12 cellular contexts compared by ENCODE assay signal in genomic region chr6:32977272-32977952, GRCh38. TPM values are rescaled to one million over a fixed set of nuclear protein-coding genes. Genes with fewer than 3 reads are reported as not detected.
DNase-seq lines count a peak whose midpoint lies in the region; ATAC-seq, FAIRE-seq and TF ChIP-seq lines count a peak whose summit lies in the region.
"Had no signal": no experiment of that assay in that cellular context is flagged by ENCODE, and none has a peak within 500 bp of the region (broad histone marks: within the 10 kb centered on the region; RNA-seq: fewer than 3 reads in every experiment).

No MANE protein-coding gene starts in this region.

- H3K27me3 Mint-ChIP-seq in CD4-positive, CD25-positive, alpha-beta regulatory T cell, result no peaks in the 10 kb centered on the region
- H3K27me3 Mint-ChIP-seq in HFFc6 (ENCODE audit: insufficient read depth), result peaks cover 53% of the 10 kb centered on the region
- peaks cover 23% of the 10 kb centered on the region for H3K27me3 Mint-ChIP-seq in neural crest cell (ENCODE audit: low read depth)

- SMC1A ChIA-PET in GM12878 (lab: Charles Lee; ENCODE audit: uncharacterized antibody, unreplicated experiment), result interaction anchor here (0.8 to 17.2 kb wide), 10 partner anchors 12 to 109 kb away, joined by 3 to 347 read pairs (median 4); partner anchors contain the start of gene HLA-DMA

- H3K9me2 ChIP-seq in OCI-LY7 (ENCODE audit: insufficient read depth, low read length), result no peaks in the 10 kb centered on the region

- RAD21 ChIA-PET in GM12878 (lab: Charles Lee; ENCODE audit: unreplicated experiment), result no interaction called here

- H4K20me1 ChIP-seq in GM12878 (ENCODE audit: control insufficient read depth, insufficient read depth), result peaks cover 44% of the 10 kb centered on the region
- H4K20me1 ChIP-seq in OCI-LY7 (ENCODE audit: insufficient read depth, low read length), result peaks cover 49% of the 10 kb centered on the region

- DNase-seq in CD4-positive, CD25-positive, alpha-beta regulatory T cell, result no peak
- DNase-seq in HFFc6, result no peak
- no peak for DNase-seq in GM12878 (ENCODE audit: low read depth, low spot score)
- no peak for DNase-seq in neural crest cell (ENCODE audit: low read depth, low spot score)
- no peak for DNase-seq in OCI-LY7 (ENCODE audit: low spot score)
- no peak for DNase-seq in NK-92 (lab: John Stamatoyannopoulos, UW; ENCODE audit: unreplicated experiment)
- DNase-seq: activated gamma-delta T cell, glutamatergic neuron, left ventricle myocardium superior, NCI-H1694 treated with DMSO at 0.1 percent for 48 hours had no signal

- intact Hi-C loops in GM12878 (cut with micrococcal nuclease; ENCODE audit: unreplicated experiment), result no loop called here
- intact Hi-C loops in OCI-LY7 (cut with micrococcal nuclease; ENCODE audit: unreplicated experiment), result no loop called here

- H3K4me1 Mint-ChIP-seq in CD4-positive, CD25-positive, alpha-beta regulatory T cell, result peaks cover 11 to 66% (median 48%) of the 10 kb centered on the region in 4 donors
- H3K4me1 Mint-ChIP-seq in HFFc6 (ENCODE audit: low read depth) (peaks cover 57% of the 10 kb centered on the region), neural crest cell (peaks cover 49% of the 10 kb centered on the region)

- in situ Hi-C loops in GM12878 (cut with MboI), result no loop called here

- H3K36me3 Mint-ChIP-seq in CD4-positive, CD25-positive, alpha-beta regulatory T cell, result peaks cover 75% of the 10 kb centered on the region
- H3K36me3 Mint-ChIP-seq in HFFc6 (ENCODE audit: low read depth) (peaks cover 93% of the 10 kb centered on the region), neural crest cell (ENCODE audit: low read depth) (peaks cover 73% of the 10 kb centered on the region)

- POLR2A ChIA-PET in GM12878 (lab: Charles Lee), result interaction anchor here (0.6 to 16.6 kb wide), 4 partner anchors 11 to 24 kb away, joined by 3 to 486 read pairs (median 6); partner anchors contain the start of gene HLA-DMA
- POLR2A ChIA-PET in OCI-LY7 (lab: Charles Lee), result interaction anchor here (0.8 to 0.9 kb wide), 2 partner anchors 19 to 26 kb away, joined by 3 read pairs; no protein-coding TSS in a partner anchor

- H3K36me3 ChIP-seq in CD4-positive, CD25-positive, alpha-beta regulatory T cell (ENCODE audit: control insufficient read depth, insufficient read depth, low read length), result peaks cover 78% of the 10 kb centered on the region
- H3K36me3 ChIP-seq in GM12878 (ENCODE audit: control insufficient read depth in 2 of 2, insufficient read depth in 2 of 2, low read length in 1 of 2), result peaks cover 59 to 67% of the 10 kb centered on the region in 2 experiments
- H3K36me3 ChIP-seq in OCI-LY7 (ENCODE audit: insufficient read depth, low read length), result peaks cover 100% of the 10 kb centered on the region

- TF ChIP-seq EP300 in GM12878 (IDR thresholded peaks at IDR 0.05; ENCODE audit: borderline replicate concordance in 1 of 2, control insufficient read depth in 1 of 2, low read depth in 2 of 2, low read length in 2 of 2), result no peak

- H2AFZ ChIP-seq in GM12878 (ENCODE audit: control insufficient read depth, low read depth, low read length) (no peak overlapping the region), OCI-LY7 (ENCODE audit: low read length) (no peak overlapping the region)

- no peaks in the 10 kb centered on the region for H3K9me3 Mint-ChIP-seq in CD4-positive, CD25-positive, alpha-beta regulatory T cell
- H3K9me3 Mint-ChIP-seq in HFFc6, result peaks cover 13% of the 10 kb centered on the region
- H3K9me3 Mint-ChIP-seq in neural crest cell, result no peaks in the 10 kb centered on the region

- H3K4me2 ChIP-seq in GM12878 (ENCODE audit: control insufficient read depth, insufficient read depth) (peak overlapping the region; percentile 18; the same call in 1 of the 2 replicates), OCI-LY7 (ENCODE audit: low read length) (no peak overlapping the region)

- TF ChIP-seq RAD21 in GM12878 (IDR thresholded peaks at IDR 0.05; ENCODE audit: insufficient read depth, low read depth, low read length), result no peak

- CTCF ChIA-PET in GM12878 (lab: Yijun Ruan, JAX), result interaction anchor here (0.9 to 13.8 kb wide), 9 partner anchors 9 to 149 kb away, joined by 3 to 162 read pairs (median 3); partner anchors contain the start of gene HLA-DMA
- CTCF ChIA-PET in OCI-LY7 (lab: Charles Lee; ENCODE audit: unreplicated experiment), result no interaction called here

- 81% methylated on average over 10 of the region's 10 CpGs for WGBS in GM12878 (ENCODE audit: insufficient coverage, insufficient replicate concordance, low lambda C conversion rate, missing lambda C conversion rate)

- peak overlapping the region; percentile 9 to 56 (median 48) for H3K27ac Mint-ChIP-seq in CD4-positive, CD25-positive, alpha-beta regulatory T cell
- peak overlapping the region; percentile 99 for H3K27ac Mint-ChIP-seq in HFFc6
- no peak overlapping the region for H3K27ac Mint-ChIP-seq in neural crest cell (ENCODE audit: unreplicated experiment)

- H3K9ac ChIP-seq in GM12878 (ENCODE audit: control insufficient read depth, insufficient read depth, low read length), result no peak overlapping the region

- TF ChIP-seq POLR2A in GM12878 (IDR thresholded peaks at IDR 0.05; ENCODE audit: low read depth, low read length), result peak; percentile 35; the same call in 1 of the 2 replicates

- TF ChIP-seq CTCF in HFFc6 (IDR thresholded peaks at IDR 0.05), result no peak
- no peak for TF ChIP-seq CTCF in GM12878 (IDR thresholded peaks at IDR 0.05 in 2 of 3, conservative IDR thresholded peaks at IDR 0.05 in 1 of 3; ENCODE audit: control insufficient read depth in 2 of 3, extremely low read depth in 1 of 3, insufficient read depth in 1 of 3, low read depth in 3 of 3, low read length in 3 of 3)
- no peak for TF ChIP-seq CTCF in neural crest cell (conservative IDR thresholded peaks at IDR 0.05)
- no peak for TF ChIP-seq CTCF in OCI-LY7 (conservative IDR thresholded peaks at IDR 0.05; ENCODE audit: low read length)

- H3K4me1 ChIP-seq in CD4-positive, CD25-positive, alpha-beta regulatory T cell (ENCODE audit: control insufficient read depth, insufficient read depth, low read length, poor library complexity, severe bottlenecking), result peaks cover 39% of the 10 kb centered on the region
- H3K4me1 ChIP-seq in GM12878 (ENCODE audit: control insufficient read depth, insufficient read depth, low read length) (no peaks in the 10 kb centered on the region; the same call in 1 of the 2 replicates), OCI-LY7 (ENCODE audit: insufficient read depth, low read length, poor library complexity, severe bottlenecking) (peaks cover 39% of the 10 kb centered on the region)

- H3K27ac ChIP-seq in CD4-positive, CD25-positive, alpha-beta regulatory T cell (ENCODE audit: insufficient read depth, low read length, poor library complexity, severe bottlenecking), result peak overlapping the region; percentile 17
- H3K27ac ChIP-seq in GM12878 (ENCODE audit: control insufficient read depth, insufficient read depth) (no peak overlapping the region), OCI-LY7 (ENCODE audit: low read depth, low read length, poor library complexity, severe bottlenecking) (no peak overlapping the region)
- H3K27ac ChIP-seq: tibial nerve had no signal

- H3K79me2 ChIP-seq in GM12878 (ENCODE audit: control insufficient read depth, insufficient read depth, low read length) (peaks cover 62% of the 10 kb centered on the region), OCI-LY7 (ENCODE audit: insufficient read depth, low read depth, low read length) (peaks cover 77% of the 10 kb centered on the region)

- no peak for FAIRE-seq in GM12878 (lab: Jason Lieb, UNC)

- no peaks in the 10 kb centered on the region for H3K27me3 ChIP-seq in CD4-positive, CD25-positive, alpha-beta regulatory T cell (ENCODE audit: control insufficient read depth, insufficient read depth, low read length)
- no peaks in the 10 kb centered on the region for H3K27me3 ChIP-seq in GM12878 (replicated peaks in 1 of 2; ENCODE audit: control insufficient read depth in 2 of 2, insufficient read depth in 2 of 2, low read length in 1 of 2)
- H3K27me3 ChIP-seq: tibial nerve had no signal

- ATAC-seq in CD4-positive, CD25-positive, alpha-beta regulatory T cell (ENCODE audit: low read depth in 2 of 2), result no peak
- no peak for ATAC-seq in GM12878
- ATAC-seq in GM18868 (IDR thresholded peaks at IDR 0.05; ENCODE audit: unreplicated experiment), result no peak
- ATAC-seq: left ventricle myocardium superior had no signal

- peak overlapping the region; percentile 29 to 98 (median 58) for H3K4me3 Mint-ChIP-seq in CD4-positive, CD25-positive, alpha-beta regulatory T cell
- H3K4me3 Mint-ChIP-seq in HFFc6, result peak overlapping the region; percentile 93
- peak overlapping the region; percentile 98 for H3K4me3 Mint-ChIP-seq in neural crest cell

- H3K4me3 ChIP-seq in CD4-positive, CD25-positive, alpha-beta regulatory T cell (ENCODE audit: low read depth, low read length), result peak overlapping the region; percentile 28
- H3K4me3 ChIP-seq in GM12878, result peak overlapping the region; percentile 93; the same call in 1 of the 2 replicates
- no peak overlapping the region for H3K4me3 ChIP-seq in OCI-LY7 (ENCODE audit: low read depth, low read length, poor library complexity, severe bottlenecking)
- H3K4me3 ChIP-seq: tibial nerve had no signal

- H3K9me3 ChIP-seq in CD4-positive, CD25-positive, alpha-beta regulatory T cell (ENCODE audit: control insufficient read depth in 2 of 2, low read length in 2 of 2), result no peaks in the 10 kb centered on the region
- H3K9me3 ChIP-seq in GM12878 (replicated peaks; ENCODE audit: control insufficient read depth, insufficient read depth, low read length) (no peaks in the 10 kb centered on the region), OCI-LY7 (ENCODE audit: low read length) (no peaks in the 10 kb centered on the region)
- H3K9me3 ChIP-seq: tibial nerve had no signal

- no TSS peak for BruUV-seq in GM12878 (replicated peaks; lab: Mats Ljungman, UMichigan)
- BruUV-seq in OCI-LY7 (replicated peaks; lab: Mats Ljungman, UMichigan), result no TSS peak

RNA-seq across cellular contexts. Expression of gene BRD2, which starts 9.0 kb away (rescaled TPM):
- total RNA-seq in CD4-positive, CD25-positive, alpha-beta regulatory T cell, result 425 TPM
- 10 to 100 TPM; 43.9 to 58.7 (median 53.8) TPM for polyA plus RNA-seq in CD4-positive, CD25-positive, alpha-beta regulatory T cell
- total RNA-seq in HFFc6 (2021; fragmentation: NEBNext Ultra II Directional; extraction: Animal tissue kit (Norgen Biotek cat#: 25700)), result 100 to 1,000 TPM; 147 to 163 (median 157) TPM
- 348 and 373 TPM in 2 replicates for total RNA-seq in GM12878 (2013; cell fraction: nucleolus; rRNA removed)
- total RNA-seq in GM12878 (2014; rRNA removed), result 127 TPM in 2 replicates
- total RNA-seq in GM12878 (2014; rRNA removed; fragmentation: Illumina TruSeq; extraction: Trizol), result 139 and 145 TPM in 2 replicates
- total RNA-seq in GM12878 (2021), result 160 and 178 TPM in 2 replicates
- 176 TPM for polyA plus RNA-seq in GM12878 (2011; ENCODE audit: low read depth)
- 218 and 239 TPM in 2 replicates for polyA plus RNA-seq in GM12878 (2011; rRNA removed)
- 154 and 169 TPM in 2 replicates for polyA plus RNA-seq in GM12878 (2011; cell fraction: cytosol; rRNA removed)
- 392 and 411 TPM in 2 replicates for polyA plus RNA-seq in GM12878 (2011; cell fraction: nucleus; rRNA removed)
- 174 and 230 TPM in 2 replicates for polyA plus RNA-seq in GM12878 (2012)
- polyA plus RNA-seq in GM12878 (2014; fragmentation: Illumina TruSeq; extraction: Trizol), result 234 and 289 TPM in 2 replicates
- 100 to 1,000 TPM in 1 of 2 experiments, 10 to 100 TPM in 1; 32.2 to 133 TPM for polyA plus RNA-seq in GM12878 (2014; fragmentation: Nextera tagmentation; extraction: Ambion mirVana)
- polyA plus RNA-seq in GM12878 (2014; rRNA removed), result 180 and 181 TPM in 2 replicates
- 100 to 1,000 TPM; 113 to 118 TPM for polyA plus RNA-seq in GM12878 (2016; fragmentation: Nextera tagmentation; extraction: Ambion mirVana)
- polyA minus RNA-seq in GM12878 (2011; rRNA and poly(A)+ RNA removed), result 122 and 140 TPM in 2 replicates
- 51.2 and 63.0 TPM in 2 replicates for polyA minus RNA-seq in GM12878 (2011; cell fraction: cytosol; rRNA and poly(A)+ RNA removed)
- 133 and 197 TPM in 2 replicates for polyA minus RNA-seq in GM12878 (2011; cell fraction: nucleus; rRNA and poly(A)+ RNA removed)
- 312 and 329 TPM in 2 replicates for total RNA-seq in neural crest cell
- total RNA-seq in OCI-LY7 (2014; rRNA removed; shearing (Covaris generic)), result 236 and 237 TPM in 2 replicates
- 326 and 361 TPM in 2 replicates for total RNA-seq in OCI-LY7 (2022)

RNA-seq across cellular contexts. Expression of gene HLA-DMA, which starts 24.5 kb away (rescaled TPM):
- 53.1 TPM for total RNA-seq in CD4-positive, CD25-positive, alpha-beta regulatory T cell
- 10 to 100 TPM; 32.3 to 89.3 (median 70.1) TPM for polyA plus RNA-seq in CD4-positive, CD25-positive, alpha-beta regulatory T cell
- total RNA-seq in HFFc6 (2021; fragmentation: NEBNext Ultra II Directional; extraction: Animal tissue kit (Norgen Biotek cat#: 25700)), result 1 to 10 TPM; 2.0 to 3.1 (median 2.2) TPM
- total RNA-seq in GM12878 (2013; cell fraction: nucleolus; rRNA removed), result 110 and 112 TPM in 2 replicates
- total RNA-seq in GM12878 (2014; rRNA removed), result 243 and 269 TPM in 2 replicates
- 170 and 177 TPM in 2 replicates for total RNA-seq in GM12878 (2014; rRNA removed; fragmentation: Illumina TruSeq; extraction: Trizol)
- total RNA-seq in GM12878 (2021), result 182 and 189 TPM in 2 replicates
- 314 TPM for polyA plus RNA-seq in GM12878 (2011; ENCODE audit: low read depth)
- 190 and 290 TPM in 2 replicates for polyA plus RNA-seq in GM12878 (2011; rRNA removed)
- 380 and 384 TPM in 2 replicates for polyA plus RNA-seq in GM12878 (2011; cell fraction: cytosol; rRNA removed)
- 478 and 610 TPM in 2 replicates for polyA plus RNA-seq in GM12878 (2011; cell fraction: nucleus; rRNA removed)
- 308 and 348 TPM in 2 replicates for polyA plus RNA-seq in GM12878 (2012)
- polyA plus RNA-seq in GM12878 (2014; fragmentation: Illumina TruSeq; extraction: Trizol), result 327 and 354 TPM in 2 replicates
- 100 to 1,000 TPM; 389 to 552 TPM for polyA plus RNA-seq in GM12878 (2014; fragmentation: Nextera tagmentation; extraction: Ambion mirVana)
- polyA plus RNA-seq in GM12878 (2014; rRNA removed), result 267 and 279 TPM in 2 replicates
- 100 to 1,000 TPM; 339 to 378 TPM for polyA plus RNA-seq in GM12878 (2016; fragmentation: Nextera tagmentation; extraction: Ambion mirVana)
- 119 and 159 TPM in 2 replicates for polyA minus RNA-seq in GM12878 (2011; rRNA and poly(A)+ RNA removed)
- 44.9 and 50.8 TPM in 2 replicates for polyA minus RNA-seq in GM12878 (2011; cell fraction: cytosol; rRNA and poly(A)+ RNA removed)
- polyA minus RNA-seq in GM12878 (2011; cell fraction: nucleus; rRNA and poly(A)+ RNA removed), result 45.2 and 51.5 TPM in 2 replicates
- total RNA-seq in neural crest cell, result 0.89 and 1.7 TPM in 2 replicates
- 175 and 207 TPM in 2 replicates for total RNA-seq in OCI-LY7 (2014; rRNA removed; shearing (Covaris generic))
- 140 TPM in 2 replicates for total RNA-seq in OCI-LY7 (2022)

RNA-seq across cellular contexts. Expression of gene HLA-DOA, which starts 32.0 kb away (rescaled TPM):
- 14.0 TPM for total RNA-seq in CD4-positive, CD25-positive, alpha-beta regulatory T cell
- 10 to 100 TPM in 1 of 4 donors, 1 to 10 TPM in 3; 7.0 to 14.9 (median 8.9) TPM for polyA plus RNA-seq in CD4-positive, CD25-positive, alpha-beta regulatory T cell
- total RNA-seq in HFFc6 (2021; fragmentation: NEBNext Ultra II Directional; extraction: Animal tissue kit (Norgen Biotek cat#: 25700)), result not detected
- 47.7 and 47.9 TPM in 2 replicates for total RNA-seq in GM12878 (2013; cell fraction: nucleolus; rRNA removed)
- total RNA-seq in GM12878 (2014; rRNA removed), result 99.2 and 108 TPM in 2 replicates
- total RNA-seq in GM12878 (2014; rRNA removed; fragmentation: Illumina TruSeq; extraction: Trizol), result 64.6 and 69.1 TPM in 2 replicates
- total RNA-seq in GM12878 (2021), result 73.3 and 73.5 TPM in 2 replicates
- 45.0 TPM for polyA plus RNA-seq in GM12878 (2011; ENCODE audit: low read depth)
- 31.3 and 46.7 TPM in 2 replicates for polyA plus RNA-seq in GM12878 (2011; rRNA removed)
- 77.6 and 86.9 TPM in 2 replicates for polyA plus RNA-seq in GM12878 (2011; cell fraction: cytosol; rRNA removed)
- polyA plus RNA-seq in GM12878 (2011; cell fraction: nucleus; rRNA removed), result 77.0 and 89.9 TPM in 2 replicates
- polyA plus RNA-seq in GM12878 (2012), result 78.7 and 83.9 TPM in 2 replicates
- polyA plus RNA-seq in GM12878 (2014; fragmentation: Illumina TruSeq; extraction: Trizol), result 69.9 and 79.3 TPM in 2 replicates
- 10 to 100 TPM in 1 of 2 experiments, 1 to 10 TPM in 1; 8.8 to 21.1 TPM for polyA plus RNA-seq in GM12878 (2014; fragmentation: Nextera tagmentation; extraction: Ambion mirVana)
- polyA plus RNA-seq in GM12878 (2014; rRNA removed), result 99.8 and 104 TPM in 2 replicates
- 10 to 100 TPM; 44.9 to 47.6 TPM for polyA plus RNA-seq in GM12878 (2016; fragmentation: Nextera tagmentation; extraction: Ambion mirVana)
- polyA minus RNA-seq in GM12878 (2011; rRNA and poly(A)+ RNA removed), result 45.5 and 61.2 TPM in 2 replicates
- 40.4 and 47.3 TPM in 2 replicates for polyA minus RNA-seq in GM12878 (2011; cell fraction: cytosol; rRNA and poly(A)+ RNA removed)
- polyA minus RNA-seq in GM12878 (2011; cell fraction: nucleus; rRNA and poly(A)+ RNA removed), result 35.9 and 56.4 TPM in 2 replicates
- 1.7 and 2.8 TPM in 2 replicates for total RNA-seq in neural crest cell
- total RNA-seq in OCI-LY7 (2014; rRNA removed; shearing (Covaris generic)), result 60.3 and 78.3 TPM in 2 replicates
- total RNA-seq in OCI-LY7 (2022), result 55.0 and 65.4 TPM in 2 replicates

RNA-seq across cellular contexts. Expression of gene HLA-DMB, which starts 36.6 kb away (rescaled TPM):
- total RNA-seq in CD4-positive, CD25-positive, alpha-beta regulatory T cell, result 17.6 TPM
- 10 to 100 TPM; 12.8 to 44.2 (median 32.4) TPM for polyA plus RNA-seq in CD4-positive, CD25-positive, alpha-beta regulatory T cell
- not detected for total RNA-seq in HFFc6 (2021; fragmentation: NEBNext Ultra II Directional; extraction: Animal tissue kit (Norgen Biotek cat#: 25700))
- 54.4 and 59.2 TPM in 2 replicates for total RNA-seq in GM12878 (2013; cell fraction: nucleolus; rRNA removed)
- 141 and 149 TPM in 2 replicates for total RNA-seq in GM12878 (2014; rRNA removed)
- total RNA-seq in GM12878 (2014; rRNA removed; fragmentation: Illumina TruSeq; extraction: Trizol), result 117 and 120 TPM in 2 replicates
- total RNA-seq in GM12878 (2021), result 106 and 114 TPM in 2 replicates
- polyA plus RNA-seq in GM12878 (2011; ENCODE audit: low read depth), result 240 TPM
- polyA plus RNA-seq in GM12878 (2011; rRNA removed), result 140 and 173 TPM in 2 replicates
- 172 and 198 TPM in 2 replicates for polyA plus RNA-seq in GM12878 (2011; cell fraction: cytosol; rRNA removed)
- 112 and 122 TPM in 2 replicates for polyA plus RNA-seq in GM12878 (2011; cell fraction: nucleus; rRNA removed)
- 162 and 237 TPM in 2 replicates for polyA plus RNA-seq in GM12878 (2012)
- polyA plus RNA-seq in GM12878 (2014; fragmentation: Illumina TruSeq; extraction: Trizol), result 136 and 158 TPM in 2 replicates
- polyA plus RNA-seq in GM12878 (2014; fragmentation: Nextera tagmentation; extraction: Ambion mirVana), result 100 to 1,000 TPM; 117 to 170 TPM
- polyA plus RNA-seq in GM12878 (2014; rRNA removed), result 114 and 116 TPM in 2 replicates
- 100 to 1,000 TPM; 160 to 168 TPM for polyA plus RNA-seq in GM12878 (2016; fragmentation: Nextera tagmentation; extraction: Ambion mirVana)
- 91.9 and 112 TPM in 2 replicates for polyA minus RNA-seq in GM12878 (2011; rRNA and poly(A)+ RNA removed)
- polyA minus RNA-seq in GM12878 (2011; cell fraction: cytosol; rRNA and poly(A)+ RNA removed), result 22.9 and 33.3 TPM in 2 replicates
- 25.1 and 32.0 TPM in 2 replicates for polyA minus RNA-seq in GM12878 (2011; cell fraction: nucleus; rRNA and poly(A)+ RNA removed)
- total RNA-seq in neural crest cell, result 0.59 and 0.63 TPM in 2 replicates
- 85.1 and 98.0 TPM in 2 replicates for total RNA-seq in OCI-LY7 (2014; rRNA removed; shearing (Covaris generic))
- total RNA-seq in OCI-LY7 (2022), result 77.0 and 78.5 TPM in 2 replicates

Comparison
In these comparisons a context has a peak if more than half of its experiments do, and no peak if none do; other contexts are left out.
1. RNA of gene HLA-DMA, which starts 24.5 kb away (total RNA-seq): 140 to 207 TPM in OCI-LY7, 110 to 269 TPM in GM12878 and 53.1 TPM in CD4-positive, CD25-positive, alpha-beta regulatory T cell (single experiment); 2.0 to 3.1 TPM in HFFc6 and 0.89 to 1.7 TPM in neural crest cell; every median in the first group is over 10 times any median in the second.
2. Peak in every context shown above with its lines, with median percentiles within 50 percentile points of each other: H3K4me3 Mint-ChIP-seq.